ENCODE assay signal across 8 cellular contexts in the genomic region with DNA sequence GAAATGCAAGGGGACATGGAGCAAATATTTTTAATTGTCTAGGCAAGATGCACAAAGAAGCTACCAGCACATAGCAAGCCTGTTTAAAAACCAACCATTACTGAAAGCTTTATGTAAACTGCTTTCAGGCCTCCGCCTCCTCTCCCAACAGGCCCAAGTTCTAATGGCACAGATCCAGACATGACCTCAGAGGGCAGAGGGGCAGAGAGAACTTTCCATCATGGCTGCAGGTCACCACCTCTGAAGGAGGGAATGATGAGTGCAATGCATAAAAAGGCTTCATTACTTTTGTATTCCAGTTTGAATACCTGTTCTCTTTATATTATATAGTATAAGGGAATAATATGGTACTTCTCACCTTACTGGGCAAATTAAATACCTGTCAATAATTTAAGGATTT. TPM values are rescaled to one million over a fixed set of nuclear protein-coding genes. Genes with fewer than 3 reads are reported as not detected.
DNase-seq lines count a peak whose midpoint lies in the region; TF ChIP-seq lines count a peak whose summit lies in the region.

No MANE protein-coding gene starts in this region.

- H3K4me3 ChIP-seq in PC-9 (no peak overlapping the region), fibroblast of mammary gland (ENCODE audit: control insufficient read depth, low read depth, low read length) (no peak overlapping the region), neutrophil (ENCODE audit: low read depth in 1 of 2, low read length in 1 of 2) (no peak overlapping the region)

- H3K27ac ChIP-seq in PC-9 (peak overlapping the region; percentile 15; the same call in 1 of the 2 replicates), neutrophil (peak overlapping the region; percentile 53)

- TF ChIP-seq CTCF in PC-9 (conservative IDR thresholded peaks at IDR 0.05) (no peak), fibroblast of mammary gland (conservative IDR thresholded peaks at IDR 0.05; ENCODE audit: control insufficient read depth, insufficient read depth, low read depth, low read length) (no peak), neutrophil (IDR thresholded peaks at IDR 0.05) (no peak)

- H3K36me3 ChIP-seq in PC-9 (ENCODE audit: low read depth), result peaks cover 96% of the 10 kb centered on the region
- peaks cover 100% of the 10 kb centered on the region for H3K36me3 ChIP-seq in neutrophil

- H4K20me1 ChIP-seq in PC-9 (ENCODE audit: insufficient read depth), result peaks cover 87% of the 10 kb centered on the region

- intact Hi-C loops in PC-9 (cut with micrococcal nuclease; ENCODE audit: unreplicated experiment), result no loop called here

- POLR2A ChIA-PET in PC-9 (lab: Charles Lee; ENCODE audit: unreplicated experiment), result interaction anchor here (0.5 to 0.6 kb wide), 2 partner anchors 10 to 433 kb away, joined by 5 to 6 read pairs; no protein-coding TSS in a partner anchor

- DNase-seq in AG20443 (ENCODE audit: low spot score), result peak; percentile 49
- peak in 1 of 2 experiments; percentile 31 for DNase-seq in PC-9
- peak; percentile 77 for DNase-seq in fibroblast of mammary gland (ENCODE audit: low read depth)
- DNase-seq in AML-193 (lab: John Stamatoyannopoulos, UW), result no peak
- no peak for DNase-seq in NCI-H526 (lab: John Stamatoyannopoulos, UW)
- no peak for DNase-seq in stimulated activated CD4-positive, alpha-beta T cell treated with anti-CD3 and anti-CD28 coated beads, Interleukin-2, amount 100 ng/mL, for 24 hours
- DNase-seq in NCI-H748 (lab: John Stamatoyannopoulos, UW; ENCODE audit: unreplicated experiment), result no peak

- no peaks in the 10 kb centered on the region for H3K9me2 ChIP-seq in PC-9 (ENCODE audit: insufficient read depth)

- H3K79me2 ChIP-seq in PC-9 (ENCODE audit: low read depth), result peaks cover 32% of the 10 kb centered on the region

- peaks cover 91% of the 10 kb centered on the region for H3F3A ChIP-seq in PC-9 (ENCODE audit: insufficient read depth, low read depth)

- H2AFZ ChIP-seq in PC-9, result no peak overlapping the region

- H3K9me3 ChIP-seq in PC-9 (ENCODE audit: insufficient read depth, low read depth) (no peaks in the 10 kb centered on the region), neutrophil (peaks cover 12% of the 10 kb centered on the region)

- CTCF ChIA-PET in PC-9 (lab: Charles Lee), result no interaction called here

- no peak overlapping the region for H3K4me2 ChIP-seq in PC-9

- BruUV-seq in PC-9 (replicated peaks; lab: Mats Ljungman, UMichigan), result no TSS peak

- H3K27me3 ChIP-seq in PC-9 (ENCODE audit: insufficient read depth, low read depth), result no peaks in the 10 kb centered on the region
- no peaks in the 10 kb centered on the region for H3K27me3 ChIP-seq in neutrophil

- no peaks in the 10 kb centered on the region for H3K4me1 ChIP-seq in PC-9 (replicated peaks; ENCODE audit: insufficient read depth)
- H3K4me1 ChIP-seq in neutrophil (ENCODE audit: control insufficient read depth in 1 of 2, insufficient read depth in 1 of 2, low read depth in 1 of 2, low read length in 1 of 2), result peaks cover 0 to 4% of the 10 kb centered on the region in 2 experiments

RNA-seq across cellular contexts. Expression of a gene that starts 15.2 kb away (rescaled TPM):
- 511 and 648 TPM in 2 replicates for total RNA-seq in PC-9 (2021)

RNA-seq across cellular contexts. Expression of a gene that starts 23.0 kb away (rescaled TPM):
- 15.5 and 18.9 TPM in 2 replicates for total RNA-seq in PC-9 (2021)

RNA-seq across cellular contexts. Expression of a gene that starts 35.9 kb away (rescaled TPM):
- 0.18 and 0.22 TPM in 2 replicates for total RNA-seq in PC-9 (2021)

Comparison
In these comparisons a context has a peak if more than half of its experiments do, and no peak if none do; other contexts are left out.
1. DNase-seq: peak in AG20443 (single experiment) and fibroblast of mammary gland (single experiment); none in AML-193 (0 of 2), NCI-H526 (0 of 2), stimulated activated CD4-positive, alpha-beta T cell treated with anti-CD3 and anti-CD28 coated beads, Interleukin-2, amount 100 ng/mL, for 24 hours (0 of 2) and NCI-H748 (single experiment).